Comparison of ENCODE assay signal across 11 cellular contexts in the genomic region with DNA sequence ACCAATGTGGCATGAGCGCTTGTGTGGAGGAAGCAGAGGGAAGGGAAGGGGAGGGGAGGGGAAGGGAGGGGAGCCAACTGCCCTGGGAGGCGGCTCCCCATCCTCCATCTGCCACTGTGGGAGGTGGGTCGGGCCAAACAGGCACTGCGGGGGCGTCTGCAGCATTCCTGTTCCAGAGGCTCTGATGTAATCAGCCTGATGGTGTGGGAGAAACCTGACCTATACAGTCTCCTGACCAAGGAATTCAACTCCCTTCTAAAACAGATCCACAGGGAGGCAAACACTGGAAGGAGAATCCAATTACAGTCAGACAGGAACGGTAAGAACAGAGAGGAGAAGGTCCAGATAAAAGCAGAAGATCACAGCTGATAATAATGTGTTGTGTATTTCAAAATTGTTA.
DNase-seq lines count a peak whose midpoint lies in the region; ATAC-seq and TF ChIP-seq lines count a peak whose summit lies in the region.
"Had no signal": no experiment of that assay in that cellular context is flagged by ENCODE, and none has a peak within 500 bp of the region (broad histone marks: within the 10 kb centered on the region; RNA-seq: fewer than 3 reads in every experiment).

No MANE protein-coding gene starts in this region.

- DNase-seq in astrocyte of the cerebellum (ENCODE audit: low read depth) (peak; percentile 26), right atrium auricular region (ENCODE audit: low spot score) (no peak), sciatic nerve (ENCODE audit: low spot score) (peak; percentile 77), GM10248 (ENCODE audit: extremely low spot score) (no peak)
- DNase-seq: activated T-cell treated with anti-CD3 and anti-CD28 coated beads, Interleukin-2, amount 50 U/mL, for 4 hours; KBM-7 had no signal

- intact Hi-C loops in sciatic nerve (cut with DNase I), result no loop called here

- CTCF ChIA-PET in HEK293 (lab: Yijun Ruan, JAX), result interaction anchor here (0.6 kb wide), 1 partner anchor 730 kb away, joined by 3 read pairs; no protein-coding TSS in a partner anchor
- CTCF ChIA-PET in GM10248 (lab: Yijun Ruan, JAX), result no interaction called here

- H3K27ac ChIP-seq in HEK293 (ENCODE audit: extremely low read depth, low read depth, low read length) (no peak overlapping the region), right atrium auricular region (peak overlapping the region; percentile 29 to 58)

- H3K27me3 ChIP-seq in right atrium auricular region, result no peaks in the 10 kb centered on the region

- TF ChIP-seq CTCF in HEK293 (tag by site-specific recombination; IDR thresholded peaks at IDR 0.05), result no peak
- TF ChIP-seq CTCF in astrocyte of the cerebellum (IDR thresholded peaks at IDR 0.05; ENCODE audit: low read depth, low read length, missing control alignments), result no peak
- TF ChIP-seq CTCF in right atrium auricular region (IDR thresholded peaks at IDR 0.05), result no peak
- no peak for TF ChIP-seq CTCF in GM10248 (IDR thresholded peaks at IDR 0.05; ENCODE audit: control extremely low read depth, extremely low read depth, low read depth, missing control alignments)

- H3K36me3 ChIP-seq in HEK293 (ENCODE audit: control insufficient read depth in 2 of 2, insufficient read depth in 1 of 2, low read length in 2 of 2) (no peaks in the 10 kb centered on the region), right atrium auricular region (no peaks in the 10 kb centered on the region)
- H3K36me3 ChIP-seq: tibial nerve had no signal

- in situ Hi-C loops in astrocyte of the cerebellum (cut with HindIII; ENCODE audit: low sequenced_read_pairs), result no loop called here

- ATAC-seq in sciatic nerve, result peak; percentile 84
- ATAC-seq in HG03159 (IDR thresholded peaks at IDR 0.05; ENCODE audit: unreplicated experiment), result no peak
- ATAC-seq in HG02981 (IDR thresholded peaks at IDR 0.05; ENCODE audit: unreplicated experiment), result no peak
- ATAC-seq in HG03378 (IDR thresholded peaks at IDR 0.05; ENCODE audit: unreplicated experiment), result no peak
- ATAC-seq: activated T-cell treated with anti-CD3 and anti-CD28 coated beads, Interleukin-2, amount 50 U/mL, for 4 hours had no signal

- no peaks in the 10 kb centered on the region for H3K9me3 ChIP-seq in HEK293 (ENCODE audit: control insufficient read depth, insufficient read depth, low read depth, low read length)
- no peaks in the 10 kb centered on the region for H3K9me3 ChIP-seq in right atrium auricular region
- H3K9me3 ChIP-seq: tibial nerve had no signal

- POLR2A ChIA-PET in HEK293 (lab: Yijun Ruan, JAX) (no interaction called here), GM10248 (lab: Yijun Ruan, JAX) (no interaction called here)

- H3K4me3 ChIP-seq in HEK293 (ENCODE audit: low read depth, low read length), result no peak overlapping the region
- H3K4me3 ChIP-seq in astrocyte of the cerebellum (ENCODE audit: low read depth, low read length), result no peak overlapping the region
- H3K4me3 ChIP-seq in right atrium auricular region, result no peak overlapping the region
- H3K4me3 ChIP-seq: tibial nerve had no signal

- H3K4me1 ChIP-seq in HEK293 (ENCODE audit: control insufficient read depth, insufficient read depth, low read length) (no peaks in the 10 kb centered on the region), right atrium auricular region (peaks cover 0 to 20% of the 10 kb centered on the region in 2 donors)

TF ChIP-seq in HEK293, 187 proteins besides CTCF, POLR2A, EP300 and RAD21 (continues in another document):
- TF ChIP-seq ZNF624 (tag by site-specific recombination; IDR thresholded peaks at IDR 0.05), result no peak
- no peak for TF ChIP-seq ZNF132 (tag by site-specific recombination; IDR thresholded peaks at IDR 0.05; ENCODE audit: borderline replicate concordance)
- TF ChIP-seq, protein P1, sequence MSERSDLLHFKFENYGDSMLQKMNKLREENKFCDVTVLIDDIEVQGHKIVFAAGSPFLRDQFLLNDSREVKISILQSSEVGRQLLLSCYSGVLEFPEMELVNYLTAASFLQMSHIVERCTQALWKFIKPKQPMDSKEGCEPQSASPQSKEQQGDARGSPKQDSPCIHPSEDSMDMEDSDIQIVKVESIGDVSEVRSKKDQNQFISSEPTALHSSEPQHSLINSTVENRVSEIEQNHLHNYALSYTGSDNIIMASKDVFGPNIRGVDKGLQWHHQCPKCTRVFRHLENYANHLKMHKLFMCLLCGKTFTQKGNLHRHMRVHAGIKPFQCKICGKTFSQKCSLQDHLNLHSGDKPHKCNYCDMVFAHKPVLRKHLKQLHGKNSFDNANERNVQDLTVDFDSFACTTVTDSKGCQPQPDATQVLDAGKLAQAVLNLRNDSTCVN (tag by site-specific recombination; optimal IDR thresholded peaks at IDR 0.05), result no peak
- TF ChIP-seq ZNF529 (tag by site-specific recombination; IDR thresholded peaks at IDR 0.05; ENCODE audit: insufficient replicate concordance), result no peak
- TF ChIP-seq GFI1B (tag by site-specific recombination; IDR thresholded peaks at IDR 0.05), result no peak
- TF ChIP-seq BCL11B (tag by site-specific recombination; IDR thresholded peaks at IDR 0.05; ENCODE audit: low read depth), result no peak
- TF ChIP-seq ZNF830 (tag by site-specific recombination; IDR thresholded peaks at IDR 0.05; ENCODE audit: low read depth), result no peak
- TF ChIP-seq ZFP69B (tag by site-specific recombination; IDR thresholded peaks at IDR 0.05), result no peak
- TF ChIP-seq KLF7 (tag by site-specific recombination; IDR thresholded peaks at IDR 0.05; ENCODE audit: borderline replicate concordance), result no peak
- no peak for TF ChIP-seq ZNF280C (tag by site-specific recombination; IDR thresholded peaks at IDR 0.05)
- TF ChIP-seq OSR2 (tag by site-specific recombination; IDR thresholded peaks at IDR 0.05), result no peak
- no peak for TF ChIP-seq HOXA7 (CRISPR knock-in tag; IDR thresholded peaks at IDR 0.05; ENCODE audit: borderline replicate concordance)
- TF ChIP-seq YY2 (tag by site-specific recombination; IDR thresholded peaks at IDR 0.05), result no peak
- no peak for TF ChIP-seq ZNF223 (tag by site-specific recombination; IDR thresholded peaks at IDR 0.05)
- TF ChIP-seq ZNF600 (tag by site-specific recombination; IDR thresholded peaks at IDR 0.05), result no peak
- TF ChIP-seq KLF8 (tag by site-specific recombination; IDR thresholded peaks at IDR 0.05), result no peak
- TF ChIP-seq, protein P2, sequence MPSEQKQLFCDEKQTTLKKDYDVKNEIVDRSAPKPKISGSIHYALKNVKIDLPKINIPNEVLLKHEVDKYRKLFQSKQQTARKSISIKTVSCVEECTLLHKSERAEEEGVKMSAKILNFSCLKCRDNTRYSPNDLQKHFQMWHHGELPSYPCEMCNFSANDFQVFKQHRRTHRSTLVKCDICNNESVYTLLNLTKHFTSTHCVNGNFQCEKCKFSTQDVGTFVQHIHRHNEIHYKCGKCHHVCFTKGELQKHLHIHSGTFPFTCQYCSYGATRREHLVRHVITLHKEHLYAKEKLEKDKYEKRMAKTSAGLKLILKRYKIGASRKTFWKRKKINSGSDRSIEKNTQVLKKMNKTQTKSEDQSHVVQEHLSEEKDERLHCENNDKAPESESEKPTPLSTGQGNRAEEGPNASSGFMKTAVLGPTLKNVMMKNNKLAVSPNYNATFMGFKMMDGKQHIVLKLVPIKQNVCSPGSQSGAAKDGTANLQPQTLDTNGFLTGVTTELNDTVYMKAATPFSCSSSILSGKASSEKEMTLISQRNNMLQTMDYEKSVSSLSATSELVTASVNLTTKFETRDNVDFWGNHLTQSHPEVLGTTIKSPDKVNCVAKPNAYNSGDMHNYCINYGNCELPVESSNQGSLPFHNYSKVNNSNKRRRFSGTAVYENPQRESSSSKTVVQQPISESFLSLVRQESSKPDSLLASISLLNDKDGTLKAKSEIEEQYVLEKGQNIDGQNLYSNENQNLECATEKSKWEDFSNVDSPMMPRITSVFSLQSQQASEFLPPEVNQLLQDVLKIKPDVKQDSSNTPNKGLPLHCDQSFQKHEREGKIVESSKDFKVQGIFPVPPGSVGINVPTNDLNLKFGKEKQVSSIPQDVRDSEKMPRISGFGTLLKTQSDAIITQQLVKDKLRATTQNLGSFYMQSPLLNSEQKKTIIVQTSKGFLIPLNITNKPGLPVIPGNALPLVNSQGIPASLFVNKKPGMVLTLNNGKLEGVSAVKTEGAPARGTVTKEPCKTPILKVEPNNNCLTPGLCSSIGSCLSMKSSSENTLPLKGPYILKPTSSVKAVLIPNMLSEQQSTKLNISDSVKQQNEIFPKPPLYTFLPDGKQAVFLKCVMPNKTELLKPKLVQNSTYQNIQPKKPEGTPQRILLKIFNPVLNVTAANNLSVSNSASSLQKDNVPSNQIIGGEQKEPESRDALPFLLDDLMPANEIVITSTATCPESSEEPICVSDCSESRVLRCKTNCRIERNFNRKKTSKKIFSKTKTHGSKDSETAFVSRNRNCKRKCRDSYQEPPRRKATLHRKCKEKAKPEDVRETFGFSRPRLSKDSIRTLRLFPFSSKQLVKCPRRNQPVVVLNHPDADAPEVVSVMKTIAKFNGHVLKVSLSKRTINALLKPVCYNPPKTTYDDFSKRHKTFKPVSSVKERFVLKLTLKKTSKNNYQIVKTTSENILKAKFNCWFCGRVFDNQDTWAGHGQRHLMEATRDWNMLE (tag by site-specific recombination; conservative IDR thresholded peaks at IDR 0.05; ENCODE audit: low read depth), result no peak
- TF ChIP-seq ZNF335 (tag by site-specific recombination; conservative IDR thresholded peaks at IDR 0.05), result peak; percentile 16; the same call in 1 of the 2 replicates
- no peak for TF ChIP-seq ZNF146 (tag by site-specific recombination; IDR thresholded peaks at IDR 0.05)
- no peak for TF ChIP-seq KLF16 (tag by site-specific recombination; IDR thresholded peaks at IDR 0.05)
- TF ChIP-seq ZNF596 (tag by site-specific recombination; IDR thresholded peaks at IDR 0.05), result no peak
- TF ChIP-seq ZNF214 (tag by site-specific recombination; IDR thresholded peaks at IDR 0.05; ENCODE audit: borderline replicate concordance), result no peak

Comparison
In these comparisons a context has a peak if more than half of its experiments do, and no peak if none do; other contexts are left out.
1. DNase-seq: peak in astrocyte of the cerebellum (single experiment) and sciatic nerve (single experiment); none in right atrium auricular region (single experiment) and GM10248 (single experiment).